ENCODE assay signal across 25 cellular contexts in genomic region chr10:103466734-103467133, GRCh38. TPM values are rescaled to one million over a fixed set of nuclear protein-coding genes. Genes with fewer than 3 reads are reported as not detected.
DNase-seq lines count a peak whose midpoint lies in the region; ATAC-seq, FAIRE-seq and TF ChIP-seq lines count a peak whose summit lies in the region.
"Had no signal": no experiment of that assay in that cellular context is flagged by ENCODE, and none has a peak within 500 bp of the region (broad histone marks: within the 10 kb centered on the region; RNA-seq: fewer than 3 reads in every experiment).

No MANE protein-coding gene starts in this region.

- no peak overlapping the region for H3K4me3 Mint-ChIP-seq in natural killer cell
- H3K4me3 Mint-ChIP-seq: stimulated activated naive CD8-positive, alpha-beta T cell treated with anti-CD3 and anti-CD28 coated beads, Interleukin-15, Interleukin-2, amounts not matched to agents 100 ng/mL and 50 ng/mL, for 24 hours had no signal

- H3K4me1 Mint-ChIP-seq in natural killer cell: peaks cover 35 to 38% of the 10 kb centered on the region in 2 donors

- intact Hi-C loops in natural killer cell (cut with micrococcal nuclease): no loop called here

- H3K4me1 ChIP-seq in BLaER1 treated with 17β-estradiol and CSF1 and Interleukin-3, amounts not matched to agents 10 nM and 100 nM: peaks cover 67 to 80% (median 76%) of the 10 kb centered on the region in 10 experiments
- H3K4me1 ChIP-seq in BE2C: no peaks in the 10 kb centered on the region
- H3K4me1 ChIP-seq: body of pancreas, right atrium auricular region had no signal

- H3K9me3 ChIP-seq in BLaER1 treated with 17β-estradiol and CSF1 and Interleukin-3, amounts not matched to agents 10 nM and 100 nM (replicated peaks in 1 of 11): no peaks in the 10 kb centered on the region
- no peaks in the 10 kb centered on the region for H3K9me3 ChIP-seq in BE2C
- H3K9me3 ChIP-seq: body of pancreas, Peyer's patch, right atrium auricular region had no signal

- no peaks in the 10 kb centered on the region for H3K9me3 Mint-ChIP-seq in natural killer cell
- H3K9me3 Mint-ChIP-seq: stimulated activated naive CD8-positive, alpha-beta T cell treated with anti-CD3 and anti-CD28 coated beads, Interleukin-15, Interleukin-2, amounts not matched to agents 100 ng/mL and 50 ng/mL, for 24 hours had no signal

- no peaks in the 10 kb centered on the region for H4K20me1 ChIP-seq in BLaER1 treated with 17β-estradiol and CSF1 and Interleukin-3, amounts not matched to agents 10 nM and 100 nM

- H3K4me2 ChIP-seq in BLaER1 treated with 17β-estradiol and CSF1 and Interleukin-3, amounts not matched to agents 10 nM and 100 nM: peak overlapping the region; percentile 72 to 98 (median 94)

- no peaks in the 10 kb centered on the region for H3K27me3 Mint-ChIP-seq in natural killer cell (ENCODE audit: low read depth in 2 of 2)
- H3K27me3 Mint-ChIP-seq: stimulated activated naive CD8-positive, alpha-beta T cell treated with anti-CD3 and anti-CD28 coated beads, Interleukin-15, Interleukin-2, amounts not matched to agents 100 ng/mL and 50 ng/mL, for 24 hours had no signal

- TF ChIP-seq CTCF in natural killer cell (IDR thresholded peaks at IDR 0.05): no peak
- TF ChIP-seq CTCF in D721Med (IDR thresholded peaks at IDR 0.05; ENCODE audit: insufficient read depth, missing control alignments): no peak
- no peak for TF ChIP-seq CTCF in BE2C (IDR thresholded peaks at IDR 0.05; ENCODE audit: low read depth, low read length)

- H3K27ac ChIP-seq in BLaER1 treated with 17β-estradiol and CSF1 and Interleukin-3, amounts not matched to agents 10 nM and 100 nM: peak overlapping the region in 9 of 11 experiments; percentile 18 to 59 (median 53); a peak in 13 of 22 replicates
- H3K27ac ChIP-seq: body of pancreas, epithelial cell of prostate, right atrium auricular region had no signal

- H3K9ac ChIP-seq in BLaER1 treated with 17β-estradiol and CSF1 and Interleukin-3, amounts not matched to agents 10 nM and 100 nM: peak overlapping the region in 3 of 11 experiments; percentile 8 to 19 (median 19); a peak in 1 of 22 replicates

- H3K36me3 ChIP-seq in BLaER1 treated with 17β-estradiol and CSF1 and Interleukin-3, amounts not matched to agents 10 nM and 100 nM: no peaks in the 10 kb centered on the region
- no peaks in the 10 kb centered on the region for H3K36me3 ChIP-seq in BE2C
- H3K36me3 ChIP-seq: Peyer's patch, right atrium auricular region had no signal

- ATAC-seq in natural killer cell (no peak), GM21529 (IDR thresholded peaks at IDR 0.05; ENCODE audit: unreplicated experiment) (no peak)
- ATAC-seq: body of pancreas had no signal

- no peak overlapping the region for H3K4me3 ChIP-seq in BLaER1 treated with 17β-estradiol and CSF1 and Interleukin-3, amounts not matched to agents 10 nM and 100 nM
- H3K4me3 ChIP-seq in BE2C (ENCODE audit: low read depth, low read length): no peak overlapping the region
- H3K4me3 ChIP-seq: body of pancreas, Peyer's patch, right atrium auricular region had no signal

- H3K27me3 ChIP-seq in BLaER1 treated with 17β-estradiol and CSF1 and Interleukin-3, amounts not matched to agents 10 nM and 100 nM: no peaks in the 10 kb centered on the region
- no peaks in the 10 kb centered on the region for H3K27me3 ChIP-seq in BE2C
- H3K27me3 ChIP-seq: body of pancreas, Peyer's patch, right atrium auricular region had no signal

- DNase-seq in GM18507 (ENCODE audit: extremely low spot score, insufficient read length, low read depth) (no peak), astrocyte of the hippocampus (ENCODE audit: low read depth, low spot score) (peak; percentile 73), natural killer cell (no peak), D721Med (ENCODE audit: insufficient read length, low spot score) (no peak), BE2C (no peak)
- DNase-seq in activated effector memory CD4-positive, alpha-beta T cell treated with Interleukin-2 at 50 U/mL for 16 hours: no peak
- DNase-seq: activated CD4-positive, alpha-beta T cell treated with anti-CD3 and anti-CD28 coated beads for 1 hour; activated gamma-delta T cell treated with Interleukin-2 at 50 U/mL for 16 hours; body of pancreas; dermis blood vessel endothelial cell; kidney glomerular epithelial cell; NCI-H2171 treated with DMSO at 0.1 percent for 48 hours; NCI-H774; Peyer's patch had no signal

- FAIRE-seq in GM18507 (lab: Jason Lieb, UNC): peak; percentile 56
- no peak for FAIRE-seq in D721Med (lab: Jason Lieb, UNC)
- FAIRE-seq: frontal cortex, G401.6 had no signal

- peak overlapping the region; percentile 23 to 36 for H3K27ac Mint-ChIP-seq in natural killer cell
- H3K27ac Mint-ChIP-seq: stimulated activated naive CD8-positive, alpha-beta T cell treated with anti-CD3 and anti-CD28 coated beads, Interleukin-15, Interleukin-2, amounts not matched to agents 100 ng/mL and 50 ng/mL, for 24 hours had no signal

- no peaks in the 10 kb centered on the region for H3K36me3 Mint-ChIP-seq in natural killer cell

RNA-seq across cellular contexts. Expression of gene CALHM1, which starts 8.0 kb away (rescaled TPM):
- total RNA-seq in natural killer cell: under 1 TPM in 2 of 3 donors, not detected in 1; 0.23 to 0.57 TPM
- polyA plus RNA-seq in BE2C (2012; ENCODE audit: insufficient read depth, insufficient read length, low read depth): 0.19 TPM
- total RNA-seq: body of pancreas, dermis blood vessel endothelial cell, frontal cortex, HT1080, mesenteric fat pad, right atrium auricular region, SK-MEL-5, ureter had no signal

RNA-seq across cellular contexts. Expression of gene CALHM3, which starts 12.3 kb away (rescaled TPM):
- not detected for total RNA-seq in natural killer cell
- polyA plus RNA-seq in BE2C (2012; ENCODE audit: insufficient read depth, insufficient read length, low read depth): not detected
- total RNA-seq: dermis blood vessel endothelial cell, frontal cortex, HT1080, mesenteric fat pad, Peyer's patch, right atrium auricular region, SK-MEL-5, ureter had no signal

RNA-seq across cellular contexts. Expression of gene CALHM2, which starts 14.6 kb away (rescaled TPM):
- total RNA-seq in natural killer cell: 10 to 100 TPM; 26.6 to 55.2 (median 37.2) TPM
- polyA plus RNA-seq in BE2C (2012; ENCODE audit: insufficient read depth, insufficient read length, low read depth): 57.6 TPM
- total RNA-seq: HT1080, SK-MEL-5 had no signal

RNA-seq across cellular contexts. Expression of gene NEURL1, which starts 26.8 kb away (rescaled TPM):
- total RNA-seq in natural killer cell: 1 to 10 TPM in 2 of 3 donors, under 1 TPM in 1; 0.95 to 8.5 (median 1.5) TPM
- 10.0 TPM for polyA plus RNA-seq in BE2C (2012; ENCODE audit: insufficient read depth, insufficient read length, low read depth)
- total RNA-seq: dermis blood vessel endothelial cell, HT1080 had no signal
